ENCODE assay signal across 24 cellular contexts in the genomic region with DNA sequence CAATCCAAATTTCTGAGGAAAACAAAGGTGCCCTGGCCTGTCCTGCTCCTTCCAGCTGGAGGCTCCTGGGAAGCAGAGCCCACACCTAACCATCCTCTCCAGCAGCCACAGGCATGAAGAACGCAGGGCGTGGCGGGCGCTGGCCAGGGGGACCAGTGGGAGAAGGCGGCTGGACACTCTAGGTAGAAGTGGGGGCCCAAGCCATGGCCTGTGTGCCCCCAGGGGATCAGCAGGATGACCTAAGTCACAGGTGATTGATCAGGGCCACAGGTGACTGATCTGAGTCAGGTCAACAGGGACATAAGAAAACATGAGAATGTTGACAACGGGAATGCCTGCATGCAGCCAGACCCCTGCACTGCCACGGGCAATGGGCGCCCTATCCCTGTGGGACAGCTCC. TPM values are rescaled to one million over a fixed set of nuclear protein-coding genes. Genes with fewer than 3 reads are reported as not detected.
"Had no signal": no experiment of that assay in that cellular context is flagged by ENCODE, and none has a peak within 500 bp of the region (broad histone marks: within the 10 kb centered on the region; RNA-seq: fewer than 3 reads in every experiment).

No MANE protein-coding gene starts in this region.

- H3K9me3 ChIP-seq: adrenal gland, left ventricle myocardium inferior, testis had no signal

- H3K36me3 ChIP-seq: adrenal gland, left ventricle myocardium inferior had no signal

- H3K4me3 Mint-ChIP-seq: activated T-helper 1 cell treated with anti-CD3 and anti-CD28 coated beads, Interleukin-12 subunit alpha, Interleukin-12 subunit beta, Interleukin-2, Interleukin-4 antibody, amounts not matched to agents 30 ng/mL and 10 ng/mL and 1 ng/mL, durations not matched to agents 14 hours and 24 hours and 36 hours had no signal

- H3K9me3 Mint-ChIP-seq: activated naive CD4-positive, alpha-beta T cell treated with anti-CD3 and anti-CD28 coated beads, Interleukin-2, amount 50 U/mL, for 72 hours; activated T-helper 1 cell treated with anti-CD3 and anti-CD28 coated beads, Interleukin-12 subunit alpha, Interleukin-12 subunit beta, Interleukin-2, Interleukin-4 antibody, amounts not matched to agents 30 ng/mL and 10 ng/mL and 1 ng/mL, durations not matched to agents 14 hours and 24 hours and 36 hours; neural crest cell had no signal

- FAIRE-seq: astrocyte, bronchial epithelial cell, frontal cortex had no signal

- DNase-seq: activated CD4-positive, alpha-beta T cell treated with anti-CD3 and anti-CD28 coated beads, Interleukin-2, amount 50 U/mL, for 1 hour; activated gamma-delta T cell treated with Interleukin-2 at 50 U/mL for 16 hours; adrenal gland; cerebellar nuclear complex; cortex of kidney; kidney glomerular epithelial cell; left ventricle myocardium inferior; mammary epithelial cell; stimulated activated CD4-positive, alpha-beta T cell treated with anti-CD3 and anti-CD28 coated beads, Interleukin-2, amount 100 ng/mL, for 24 hours; T1000; testis had no signal

- H3K4me3 ChIP-seq: adrenal gland, left ventricle myocardium inferior, testis had no signal

- ATAC-seq: activated naive CD4-positive, alpha-beta T cell treated with anti-CD3 and anti-CD28 coated beads, Interleukin-2, amount 50 U/mL, for 72 hours had no signal

- H3K27me3 ChIP-seq: adrenal gland, testis had no signal

- H3K27ac Mint-ChIP-seq: progenitor cell of endocrine pancreas had no signal

- H3K27ac ChIP-seq: adrenal gland, left ventricle myocardium inferior, testis had no signal

RNA-seq across cellular contexts. Expression of a gene that starts 37.3 kb away (rescaled TPM):
- total RNA-seq: activated CD8-positive, alpha-beta memory T cell treated with anti-CD3 and anti-CD28 coated beads for 36 hours; activated T-helper 1 cell treated with anti-CD3 and anti-CD28 coated beads, Interleukin-12 subunit alpha, Interleukin-12 subunit beta, Interleukin-2, Interleukin-4 antibody, amounts not matched to agents 30 ng/mL and 10 ng/mL and 1 ng/mL, durations not matched to agents 14 hours and 24 hours and 36 hours; adrenal gland; astrocyte; bronchial epithelial cell; frontal cortex; left ventricle myocardium inferior; mammary epithelial cell; osteoblast; progenitor cell of endocrine pancreas; skeletal muscle tissue; T-helper 1 cell treated with Interleukin-12 subunit alpha and Interleukin-12 subunit beta and Interleukin-4 antibody, amounts not matched to agents 30 ng/mL and 1 ng/mL, for 36 hours; ureter had no signal
- polyA plus RNA-seq: adrenal gland, esophagus, mammary epithelial cell had no signal
